In genomic region chr2:950627-950992, GRCh38 we compare ENCODE assay signal across 8 cellular contexts. TPM values are rescaled to one million over a fixed set of nuclear protein-coding genes. Genes with fewer than 3 reads are reported as not detected.
DNase-seq lines count a peak whose midpoint lies in the region; ATAC-seq, FAIRE-seq and TF ChIP-seq lines count a peak whose summit lies in the region.

Gene SNTG2, plus strand, starts transcription at chr2:950849. Its CDS starts 148 bp downstream, at chr2:950997.

- H3K9me1 ChIP-seq in keratinocyte (ENCODE audit: control insufficient read depth, extremely low read depth, insufficient read depth, low read length) = no peaks in the 10 kb centered on the region

- H3K9ac ChIP-seq in keratinocyte (ENCODE audit: control insufficient read depth, extremely low read depth, insufficient read depth, low read length) = no peak within 1 kb of the TSS

- H3K27me3 ChIP-seq in RWPE2 (ENCODE audit: insufficient read depth, poor library complexity, severe bottlenecking) = peaks cover 36% of the 10 kb centered on the region
- peaks cover 23% of the 10 kb centered on the region for H3K27me3 ChIP-seq in keratinocyte (ENCODE audit: control insufficient read depth, extremely low read depth, insufficient read depth, low read length)

- no peak within 1 kb of the TSS for H2AFZ ChIP-seq in keratinocyte (ENCODE audit: control insufficient read depth, low read length)

- dilution Hi-C loops in keratinocyte (cut with MboI; ENCODE audit: extremely low pct_ligation_motif_present, low sequenced_read_pairs) = no loop called here

- H3K4me3 ChIP-seq in RWPE2 (ENCODE audit: severe bottlenecking) (peak within 1 kb of the TSS; percentile 29), keratinocyte (ENCODE audit: control insufficient read depth in 2 of 3, extremely low read depth in 1 of 3, insufficient read depth in 2 of 3, low read depth in 1 of 3, low read length in 3 of 3) (peak within 1 kb of the TSS in 2 of 3 experiments; percentile 32 to 38)

- ATAC-seq in GM21367 (IDR thresholded peaks at IDR 0.05; ENCODE audit: unreplicated experiment) = peak; percentile 25
- peak; percentile 59 for ATAC-seq in RWPE2 (ENCODE audit: low read depth)
- ATAC-seq in HG03175 (IDR thresholded peaks at IDR 0.05; ENCODE audit: unreplicated experiment) = no peak
- ATAC-seq in GM18867 (IDR thresholded peaks at IDR 0.05; ENCODE audit: unreplicated experiment) = no peak

- no peak for TF ChIP-seq CTCF in RWPE2 (IDR thresholded peaks at IDR 0.05; ENCODE audit: poor library complexity, severe bottlenecking)
- TF ChIP-seq CTCF in keratinocyte (optimal IDR thresholded peaks at IDR 0.05 in 1 of 3, IDR thresholded peaks at IDR 0.05 in 1 of 3, conservative IDR thresholded peaks at IDR 0.05 in 1 of 3; ENCODE audit: extremely low read depth in 1 of 3, insufficient read depth in 2 of 3, low read length in 3 of 3) = no peak

- H3K27ac ChIP-seq in RWPE2 (ENCODE audit: poor library complexity, severe bottlenecking) (no peak within 1 kb of the TSS), keratinocyte (ENCODE audit: control insufficient read depth, insufficient read depth, low read length) (no peak within 1 kb of the TSS)

- no peaks in the 10 kb centered on the region for H3K9me3 ChIP-seq in RWPE2 (ENCODE audit: severe bottlenecking)
- H3K9me3 ChIP-seq in keratinocyte (ENCODE audit: control insufficient read depth, low read depth, low read length) = no peaks in the 10 kb centered on the region

- no peak for FAIRE-seq in keratinocyte (lab: Jason Lieb, UNC)

- H4K20me1 ChIP-seq in keratinocyte (ENCODE audit: control insufficient read depth, extremely low read depth, insufficient read depth, low read length) = no peaks in the 10 kb centered on the region

- DNase-seq in RWPE2 (ENCODE audit: low spot score) = no peak
- peak; percentile 49 for DNase-seq in astrocyte of the hippocampus (ENCODE audit: low read depth, low spot score)
- DNase-seq in keratinocyte (ENCODE audit: low read depth, low spot score) = no peak
- peak; percentile 35 for DNase-seq in stimulated activated CD8-positive, alpha-beta memory T cell treated with anti-CD3 and anti-CD28 coated beads, Interleukin-15, amount 100 ng/mL, for 24 hours (ENCODE audit: low read depth)
- DNase-seq in T1000 (lab: John Stamatoyannopoulos, UW) = no peak

- no peaks in the 10 kb centered on the region for H3K36me3 ChIP-seq in RWPE2 (ENCODE audit: low read depth)
- no peaks in the 10 kb centered on the region for H3K36me3 ChIP-seq in keratinocyte (ENCODE audit: control insufficient read depth in 2 of 2, extremely low read depth in 1 of 2, insufficient read depth in 2 of 2, low read length in 2 of 2)

- H3K4me1 ChIP-seq in RWPE2 (ENCODE audit: insufficient read depth, poor library complexity, severe bottlenecking) = no peaks in the 10 kb centered on the region
- H3K4me1 ChIP-seq in keratinocyte (ENCODE audit: control insufficient read depth, extremely low read depth, insufficient read depth, low read length) = no peaks in the 10 kb centered on the region

- peak within 1 kb of the TSS; percentile 35 for H3K4me2 ChIP-seq in keratinocyte (ENCODE audit: control insufficient read depth, extremely low read depth, insufficient read depth, low read depth, low read length)

- no peaks in the 10 kb centered on the region for H3K79me2 ChIP-seq in keratinocyte (ENCODE audit: control insufficient read depth, insufficient read depth, low read length)

RNA-seq across cellular contexts. Expression of gene SNTG2, which starts in this region (rescaled TPM):
- polyA plus RNA-seq in keratinocyte = 0.09 TPM in 1 of 3 replicates, not detected in the others
- polyA plus RNA-seq in keratinocyte (2011; ENCODE audit: low read depth) = not detected
- not detected in 2 replicates for polyA plus RNA-seq in keratinocyte (2011; cell fraction: cytosol; rRNA removed)
- polyA plus RNA-seq in keratinocyte (2011; cell fraction: nucleus; rRNA removed) = 0.20 TPM in 1 of 2 replicates, not detected in the other
- not detected in 2 replicates for polyA plus RNA-seq in keratinocyte (2012; ENCODE audit: low replicate concordance)
- not detected in 3 replicates for polyA minus RNA-seq in keratinocyte
- polyA minus RNA-seq in keratinocyte (2011; cell fraction: cytosol; rRNA and poly(A)+ RNA removed) = not detected
- polyA minus RNA-seq in keratinocyte (2011; cell fraction: nucleus; rRNA and poly(A)+ RNA removed) = not detected in 2 replicates

Comparison
In these comparisons a context has a peak if more than half of its experiments do, and no peak if none do; other contexts are left out.
1. ATAC-seq: peak in GM21367 (single experiment) and RWPE2 (single experiment); none in HG03175 (single experiment) and GM18867 (single experiment).
2. DNase-seq: peak in astrocyte of the hippocampus (single experiment) and stimulated activated CD8-positive, alpha-beta memory T cell treated with anti-CD3 and anti-CD28 coated beads, Interleukin-15, amount 100 ng/mL, for 24 hours (single experiment); none in RWPE2 (single experiment), keratinocyte (single experiment) and T1000 (single experiment).